In genomic region chr5:43729846-43730478, GRCh38 we compare ENCODE assay signal across 9 cellular contexts.
DNase-seq lines count a peak whose midpoint lies in the region; ATAC-seq and TF ChIP-seq lines count a peak whose summit lies in the region.
"Had no signal": no experiment of that assay in that cellular context is flagged by ENCODE, and none has a peak within 500 bp of the region (broad histone marks: within the 10 kb centered on the region; RNA-seq: fewer than 3 reads in every experiment).

No MANE protein-coding gene starts in this region.

- TF ChIP-seq CTCF in OCI-LY1 (IDR thresholded peaks at IDR 0.05; ENCODE audit: low read length) (peak; percentile 67), gastrocnemius medialis (IDR thresholded peaks at IDR 0.05 in 4 of 5, conservative IDR thresholded peaks at IDR 0.05 in 1 of 5) (peak in 3 of 5 experiments; percentile 26 to 49 (median 43))

- H3K4me1 ChIP-seq in GM23248 (ENCODE audit: insufficient read depth) (peaks cover 3% of the 10 kb centered on the region), OCI-LY1 (ENCODE audit: insufficient read depth, low read length, severe bottlenecking) (no peaks in the 10 kb centered on the region), gastrocnemius medialis (no peaks in the 10 kb centered on the region)

- peaks cover 4% of the 10 kb centered on the region for H3K9me3 Mint-ChIP-seq in stimulated activated memory B cell treated with anti-CD40 and anti-IgM and Interleukin-4, amounts not matched to agents 10 μg/mL and 1 μg/mL and 100 μg/mL, for 72 hours
- H3K9me3 Mint-ChIP-seq: stimulated activated naive CD8-positive, alpha-beta T cell treated with anti-CD3 and anti-CD28 coated beads, Interleukin-15, Interleukin-2, amounts not matched to agents 100 ng/mL and 50 ng/mL, for 24 hours had no signal

- no peaks in the 10 kb centered on the region for H3K9me2 ChIP-seq in GM23248 (ENCODE audit: insufficient read depth)
- no peaks in the 10 kb centered on the region for H3K9me2 ChIP-seq in OCI-LY1 (ENCODE audit: low read depth, low read length)

- H3K4me2 ChIP-seq in GM23248 (ENCODE audit: unreplicated experiment) (peak overlapping the region; percentile 1), OCI-LY1 (ENCODE audit: low read length) (no peak overlapping the region)

- no peak overlapping the region for H3K27ac Mint-ChIP-seq in stimulated activated memory B cell treated with anti-CD40 and anti-IgM and Interleukin-4, amounts not matched to agents 10 μg/mL and 1 μg/mL and 100 μg/mL, for 72 hours
- H3K27ac Mint-ChIP-seq: stimulated activated naive CD8-positive, alpha-beta T cell treated with anti-CD3 and anti-CD28 coated beads, Interleukin-15, Interleukin-2, amounts not matched to agents 100 ng/mL and 50 ng/mL, for 24 hours had no signal

- H3K4me1 Mint-ChIP-seq in stimulated activated memory B cell treated with anti-CD40 and anti-IgM and Interleukin-4, amounts not matched to agents 10 μg/mL and 1 μg/mL and 100 μg/mL, for 72 hours, result peaks cover 6% of the 10 kb centered on the region

- no peak overlapping the region for H3K4me3 ChIP-seq in GM23248
- H3K4me3 ChIP-seq in OCI-LY1 (ENCODE audit: low read depth, low read length, poor library complexity, severe bottlenecking), result no peak overlapping the region
- H3K4me3 ChIP-seq in gastrocnemius medialis, result no peak overlapping the region

- no peaks in the 10 kb centered on the region for H3K27me3 Mint-ChIP-seq in stimulated activated memory B cell treated with anti-CD40 and anti-IgM and Interleukin-4, amounts not matched to agents 10 μg/mL and 1 μg/mL and 100 μg/mL, for 72 hours

- no peaks in the 10 kb centered on the region for H3K36me3 ChIP-seq in GM23248 (ENCODE audit: low read depth)
- H3K36me3 ChIP-seq in OCI-LY1 (ENCODE audit: insufficient read depth, low read length), result no peaks in the 10 kb centered on the region
- no peaks in the 10 kb centered on the region for H3K36me3 ChIP-seq in gastrocnemius medialis

- peak overlapping the region; percentile 15; the same call in 1 of the 2 replicates for H2AFZ ChIP-seq in GM23248
- H2AFZ ChIP-seq in OCI-LY1 (ENCODE audit: low read length), result no peak overlapping the region

- H3F3A ChIP-seq in GM23248 (ENCODE audit: insufficient read depth) (no peaks in the 10 kb centered on the region), OCI-LY1 (ENCODE audit: insufficient read depth, low read length) (no peaks in the 10 kb centered on the region)

- TF ChIP-seq POLR2A in erythroblast (IDR thresholded peaks at IDR 0.05; ENCODE audit: low read length) (no peak), gastrocnemius medialis (IDR thresholded peaks at IDR 0.05) (no peak)

- DNase-seq in AG08395 (ENCODE audit: low spot score) (peak; percentile 34), GM23248 (peak; percentile 48), erythroblast (lab: John Stamatoyannopoulos, UW) (peak; percentile 5 to 42), gastrocnemius medialis (no peak), HuH-7.5 (ENCODE audit: low spot score) (no peak)
- no peak for DNase-seq in stimulated activated CD4-positive, alpha-beta T cell treated with anti-CD3 and anti-CD28 coated beads, Interleukin-4, amount 100 ng/mL, for 24 hours

- ATAC-seq in gastrocnemius medialis, result no peak
- no peak for ATAC-seq in stimulated activated memory B cell treated with anti-CD40 and anti-IgM and Interleukin-4, amounts not matched to agents 10 μg/mL and 1 μg/mL and 100 μg/mL, for 72 hours

- H3K9me3 ChIP-seq in GM23248 (ENCODE audit: low read depth), result no peaks in the 10 kb centered on the region
- H3K9me3 ChIP-seq in OCI-LY1 (ENCODE audit: low read length), result no peaks in the 10 kb centered on the region
- H3K9me3 ChIP-seq in gastrocnemius medialis, result no peaks in the 10 kb centered on the region

- H3K4me3 Mint-ChIP-seq in stimulated activated memory B cell treated with anti-CD40 and anti-IgM and Interleukin-4, amounts not matched to agents 10 μg/mL and 1 μg/mL and 100 μg/mL, for 72 hours, result no peak overlapping the region
- H3K4me3 Mint-ChIP-seq: stimulated activated naive CD8-positive, alpha-beta T cell treated with anti-CD3 and anti-CD28 coated beads, Interleukin-15, Interleukin-2, amounts not matched to agents 100 ng/mL and 50 ng/mL, for 24 hours had no signal

- in situ Hi-C loops in GM23248 (cut with MboI), result loop anchor here (10.0 to 25.0 kb wide), 2 partner anchors 605 to 1032 kb away; no protein-coding TSS in a partner anchor
- in situ Hi-C loops in gastrocnemius medialis (cut with MboI; ENCODE audit: low sequenced_read_pairs in 4 of 4), result loop anchor here in 1 of 4 donors (25.0 kb wide), 1 partner anchor 1057 kb away; no protein-coding TSS in a partner anchor

- H3K27me3 ChIP-seq in GM23248 (replicated peaks; ENCODE audit: insufficient read depth) (no peaks in the 10 kb centered on the region), OCI-LY1 (ENCODE audit: insufficient read depth, low read length) (no peaks in the 10 kb centered on the region), gastrocnemius medialis (no peaks in the 10 kb centered on the region)

- intact Hi-C loops in gastrocnemius medialis (cut with DNase I; ENCODE audit: low total_unique reads), result loop anchor here (10.0 kb wide), 1 partner anchor 1045 kb away; no protein-coding TSS in a partner anchor

- H3K27ac ChIP-seq in GM23248, result no peak overlapping the region
- H3K27ac ChIP-seq in OCI-LY1 (ENCODE audit: low read depth, low read length, poor library complexity, severe bottlenecking), result no peak overlapping the region
- no peak overlapping the region for H3K27ac ChIP-seq in gastrocnemius medialis

- no peaks in the 10 kb centered on the region for H3K36me3 Mint-ChIP-seq in stimulated activated memory B cell treated with anti-CD40 and anti-IgM and Interleukin-4, amounts not matched to agents 10 μg/mL and 1 μg/mL and 100 μg/mL, for 72 hours

- WGBS in GM23248 (ENCODE audit: low coverage in 1 of 2, low lambda C conversion rate in 2 of 2, missing lambda C conversion rate in 2 of 2), 2 experiments, result 2 to 3% methylated on average over 2 of the region's 2 CpGs

- H3K79me2 ChIP-seq in GM23248 (ENCODE audit: insufficient read depth) (no peaks in the 10 kb centered on the region), OCI-LY1 (ENCODE audit: insufficient read depth, low read length) (no peaks in the 10 kb centered on the region)

- no peak overlapping the region for H3K9ac ChIP-seq in GM23248
- no peak overlapping the region for H3K9ac ChIP-seq in OCI-LY1 (ENCODE audit: low read length)

- H4K20me1 ChIP-seq in GM23248 (ENCODE audit: insufficient read depth) (no peaks in the 10 kb centered on the region), OCI-LY1 (ENCODE audit: insufficient read depth, low read length) (no peaks in the 10 kb centered on the region)

Comparison
In these comparisons a context has a peak if more than half of its experiments do, and no peak if none do; other contexts are left out.
1. DNase-seq: peak in AG08395 (single experiment), GM23248 (single experiment) and erythroblast (2 of 2); none in gastrocnemius medialis (0 of 2), stimulated activated CD4-positive, alpha-beta T cell treated with anti-CD3 and anti-CD28 coated beads, Interleukin-4, amount 100 ng/mL, for 24 hours (single experiment) and HuH-7.5 (single experiment).